8 cellular contexts compared by ENCODE assay signal in the genomic region with DNA sequence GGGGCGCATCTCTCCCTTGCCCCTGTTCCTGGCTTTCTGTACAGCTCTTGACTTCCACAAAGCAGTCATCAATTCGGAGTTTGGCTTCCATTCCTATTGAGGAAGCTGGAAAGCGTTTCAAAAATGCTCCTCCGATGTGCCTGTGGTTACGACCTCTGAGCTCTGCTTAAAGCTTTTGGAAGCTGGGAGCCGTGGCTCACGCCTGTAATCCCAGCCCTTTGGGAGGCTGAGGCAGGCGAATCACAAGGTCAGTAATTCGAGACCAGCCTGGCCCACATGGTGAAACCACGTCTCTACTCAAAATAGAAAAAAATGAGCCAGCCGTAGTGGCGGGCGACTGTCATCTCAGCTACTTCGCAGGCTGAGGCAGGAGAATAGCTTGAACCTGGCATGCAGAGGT. TPM values are rescaled to one million over a fixed set of nuclear protein-coding genes. Genes with fewer than 3 reads are reported as not detected.
DNase-seq lines count a peak whose midpoint lies in the region; ATAC-seq and TF ChIP-seq lines count a peak whose summit lies in the region.
"Not testable (repeated sequence)": the region's sequence is repeated elsewhere in the genome, so short reads cannot be mapped to it uniquely, and the experiment has no call there.
"Had no signal": no experiment of that assay in that cellular context is flagged by ENCODE, and none has a peak within 500 bp of the region (broad histone marks: within the 10 kb centered on the region; RNA-seq: fewer than 3 reads in every experiment).

No MANE protein-coding gene starts in this region.

- H3K9me3 ChIP-seq in fibroblast of lung (ENCODE audit: control insufficient read depth, insufficient read depth, low read depth, low read length); gastrocnemius medialis: not testable (repeated sequence)

- DNase-seq in AG09319 (ENCODE audit: extremely low read depth, low read depth): peak; percentile 55
- peak; percentile 47 for DNase-seq in HCEC 1CT
- DNase-seq in MV-4-11 (lab: John Stamatoyannopoulos, UW): peak; percentile 0
- peak; percentile 40 for DNase-seq in astrocyte of the hippocampus (ENCODE audit: low read depth, low spot score)
- DNase-seq in fibroblast of lung (ENCODE audit: low read depth in 2 of 2): peak; percentile 79 to 90
- peak; percentile 62 for DNase-seq in islet precursor cell
- DNase-seq in gastrocnemius medialis: peak; percentile 48 to 79

- not testable (repeated sequence) for H4K20me1 ChIP-seq in fibroblast of lung (ENCODE audit: control insufficient read depth, extremely low read depth, insufficient read depth, low read length)

- H3K36me3 ChIP-seq in fibroblast of lung (ENCODE audit: control insufficient read depth, insufficient read depth, low read length); gastrocnemius medialis: not testable (repeated sequence)

- peak in 1 of 2 donors; percentile 69 for ATAC-seq in gastrocnemius medialis

- not testable (repeated sequence) for H3K4me2 ChIP-seq in fibroblast of lung (ENCODE audit: extremely low read depth, insufficient read depth, low read length)

- TF ChIP-seq POLR2A in gastrocnemius medialis (IDR thresholded peaks at IDR 0.05): peak in 1 of 2 donors; percentile 15

- H3K4me3 ChIP-seq in fibroblast of lung (replicated peaks in 1 of 4; ENCODE audit: control extremely low read depth in 1 of 4, insufficient read depth in 1 of 4, low read depth in 3 of 4, low read length in 4 of 4): not testable (repeated sequence)
- peak overlapping the region in 1 of 4 donors; percentile 5 for H3K4me3 ChIP-seq in gastrocnemius medialis

- H3K9ac ChIP-seq in fibroblast of lung (ENCODE audit: insufficient read depth, low read length): not testable (repeated sequence)

- not testable (repeated sequence) for TF ChIP-seq CTCF in AG09319 (IDR thresholded peaks at IDR 0.05; ENCODE audit: low read depth, low read length); fibroblast of lung (conservative IDR thresholded peaks at IDR 0.05 in 1 of 2, IDR thresholded peaks at IDR 0.05 in 1 of 2; ENCODE audit: low read depth in 1 of 2, low read length in 2 of 2); gastrocnemius medialis (IDR thresholded peaks at IDR 0.05 in 4 of 5, conservative IDR thresholded peaks at IDR 0.05 in 1 of 5)

- in situ Hi-C loops in gastrocnemius medialis (cut with MboI; ENCODE audit: low sequenced_read_pairs in 4 of 4): not testable (repeated sequence)

- not testable (repeated sequence) for H3K27ac ChIP-seq in fibroblast of lung (ENCODE audit: insufficient read depth, low read length)
- peak overlapping the region; percentile 62 to 76 (median 70) for H3K27ac ChIP-seq in gastrocnemius medialis

- not testable (repeated sequence) for H3K4me1 ChIP-seq in fibroblast of lung (ENCODE audit: control insufficient read depth, extremely low read depth, insufficient read depth, low read length); gastrocnemius medialis

- not testable (repeated sequence) for H2AFZ ChIP-seq in fibroblast of lung (ENCODE audit: low read length)

- H3K79me2 ChIP-seq in fibroblast of lung (ENCODE audit: control insufficient read depth, insufficient read depth, low read length): not testable (repeated sequence)

- H3K27me3 ChIP-seq in fibroblast of lung (ENCODE audit: control insufficient read depth, insufficient read depth, low read length); gastrocnemius medialis: not testable (repeated sequence)

- intact Hi-C loops in gastrocnemius medialis (cut with DNase I; ENCODE audit: low total_unique reads): not testable (repeated sequence)

RNA-seq across cellular contexts. Expression of a gene that starts 22.9 kb away (rescaled TPM):
- total RNA-seq in fibroblast of lung (not detected in 2 replicates), gastrocnemius medialis (not detected)
- not detected in 2 replicates for polyA plus RNA-seq in fibroblast of lung
- not detected in 2 replicates for polyA plus RNA-seq in fibroblast of lung (2012)
- polyA minus RNA-seq in fibroblast of lung (ENCODE audit: low replicate concordance): not detected in 2 replicates
- total RNA-seq: Right ventricle myocardium inferior had no signal

RNA-seq across cellular contexts. Expression of a gene that starts 27.3 kb away (rescaled TPM):
- total RNA-seq in fibroblast of lung (5.1 and 5.9 TPM in 2 replicates), gastrocnemius medialis (10 to 100 TPM in 1 of 4 donors, 1 to 10 TPM in 2, under 1 TPM in 1; 0.75 to 15.9 (median 2.2) TPM)
- polyA plus RNA-seq in fibroblast of lung: 2.5 and 3.5 TPM in 2 replicates
- 1.5 and 1.7 TPM in 2 replicates for polyA plus RNA-seq in fibroblast of lung (2012)
- 11.0 TPM in 1 of 2 replicates, not detected in the other for polyA minus RNA-seq in fibroblast of lung (ENCODE audit: low replicate concordance)

RNA-seq across cellular contexts. Expression of a gene that starts 27.7 kb away (rescaled TPM):
- 23.1 and 29.6 TPM in 2 replicates for total RNA-seq in fibroblast of lung
- 48.6 and 48.9 TPM in 2 replicates for polyA plus RNA-seq in fibroblast of lung
- 35.7 and 36.8 TPM in 2 replicates for polyA plus RNA-seq in fibroblast of lung (2012)
- 43.3 and 45.0 TPM in 2 replicates for polyA minus RNA-seq in fibroblast of lung (ENCODE audit: low replicate concordance)
- total RNA-seq in gastrocnemius medialis: 10 to 100 TPM; 25.0 to 35.5 (median 26.7) TPM

Comparison
In these comparisons a context has a peak if more than half of its experiments do, and no peak if none do; other contexts are left out.
1. DNase-seq: peak in every context shown above with its lines; median percentile 84 in fibroblast of lung; 64 in gastrocnemius medialis; 62 in islet precursor cell; 55 in AG09319; 47 in HCEC 1CT; 40 in astrocyte of the hippocampus; 0 in MV-4-11.